1 cellular context compared by ENCODE assay signal in genomic region chr6:37175332-37176267, GRCh38.
TF ChIP-seq lines count a peak whose summit lies in the region.

No MANE protein-coding gene starts in this region.

TF ChIP-seq in K562, 482 proteins besides CTCF, POLR2A, EP300 and RAD21 (continued from another document and continues in another):
- TF ChIP-seq ZNF655 (CRISPR knock-in tag; IDR thresholded peaks at IDR 0.05) (peak; percentile 84; the same call in 1 of the 2 replicates), ZNF668 (CRISPR knock-in tag; IDR thresholded peaks at IDR 0.05) (peak; percentile 85; the same call in 1 of the 2 replicates), ZNF277 (CRISPR knock-in tag; IDR thresholded peaks at IDR 0.05; ENCODE audit: borderline replicate concordance) (no peak), HLTF (IDR thresholded peaks at IDR 0.05) (no peak), KAT8 (IDR thresholded peaks at IDR 0.05; ENCODE audit: low read depth) (no peak), ZNF184 (CRISPR knock-in tag; IDR thresholded peaks at IDR 0.05) (no peak), TARDBP (IDR thresholded peaks at IDR 0.05) (no peak), ZC3H8 (IDR thresholded peaks at IDR 0.05) (no peak), BMI1 (IDR thresholded peaks at IDR 0.05; ENCODE audit: low read length) (no peak), SPI1 (IDR thresholded peaks at IDR 0.05; ENCODE audit: borderline replicate concordance, low read depth, low read length) (no peak), THRB (CRISPR knock-in tag; conservative IDR thresholded peaks at IDR 0.05) (peak; percentile 67; the same call in 1 of the 2 replicates), PTBP1 (IDR thresholded peaks at IDR 0.05; ENCODE audit: low read depth, low read length) (no peak; the same call in 1 of the 2 replicates), ZNF324 (CRISPR knock-in tag; IDR thresholded peaks at IDR 0.05) (peak; percentile 81), MXD1 (CRISPR knock-in tag; IDR thresholded peaks at IDR 0.05; ENCODE audit: borderline replicate concordance, poor library complexity, severe bottlenecking) (no peak), NR1H2 (CRISPR knock-in tag; IDR thresholded peaks at IDR 0.05) (no peak), DEAF1 (CRISPR knock-in tag; IDR thresholded peaks at IDR 0.05) (peak; percentile 81), MAZ (CRISPR knock-in tag; conservative IDR thresholded peaks at IDR 0.05 in 1 of 2, IDR thresholded peaks at IDR 0.05 in 1 of 2) (no peak; a peak in 2 of 4 replicates), POLR2H (tag; IDR thresholded peaks at IDR 0.05; ENCODE audit: low read depth) (no peak), ZNF780A (CRISPR knock-in tag; IDR thresholded peaks at IDR 0.05) (peak; percentile 89), NR2C2 (CRISPR knock-in tag; IDR thresholded peaks at IDR 0.05) (no peak), NR2C2 (tag; IDR thresholded peaks at IDR 0.05) (peak; percentile 59), ZNF778 (CRISPR knock-in tag; IDR thresholded peaks at IDR 0.05) (0 out of 2 replicates have a peak, but pooled peaks have one; percentile 10), TOE1 (IDR thresholded peaks at IDR 0.05; ENCODE audit: borderline replicate concordance) (no peak), TOE1 (CRISPR knock-in tag; IDR thresholded peaks at IDR 0.05; ENCODE audit: borderline replicate concordance, low read depth) (no peak), ZNF354B (CRISPR knock-in tag; IDR thresholded peaks at IDR 0.05) (peak; percentile 51; the same call in 1 of the 2 replicates), ZNF644 (tag; IDR thresholded peaks at IDR 0.05; ENCODE audit: low read depth) (no peak), SREBF1 (IDR thresholded peaks at IDR 0.05; ENCODE audit: borderline replicate concordance, low read depth, low read length) (no peak), SNRNP70 (optimal IDR thresholded peaks at IDR 0.05; ENCODE audit: low read depth, low read length) (peak; percentile 84), ILK (tag; IDR thresholded peaks at IDR 0.05; ENCODE audit: borderline replicate concordance, low read depth) (no peak), ERF (CRISPR knock-in tag; IDR thresholded peaks at IDR 0.05) (peak; percentile 97), PTRF (tag; IDR thresholded peaks at IDR 0.05) (no peak), POLR3A (IDR thresholded peaks at IDR 0.05; ENCODE audit: borderline replicate concordance, extremely low read depth, insufficient read depth, insufficient read length) (no peak), ARID1B (IDR thresholded peaks at IDR 0.05) (peak; percentile 15; the same call in 1 of the 2 replicates), NRF1 (conservative IDR thresholded peaks at IDR 0.05 in 1 of 2, IDR thresholded peaks at IDR 0.05 in 1 of 2) (no peak), PKNOX1 (IDR thresholded peaks at IDR 0.05) (no peak; the same call in 1 of the 2 replicates), KDM5B (IDR thresholded peaks at IDR 0.05; ENCODE audit: insufficient replicate concordance, low read depth, low read length) (peak; percentile 87), GTF2E2 (tag; IDR thresholded peaks at IDR 0.05) (peak; percentile 17; the same call in 1 of the 2 replicates), MEF2D (tag; conservative IDR thresholded peaks at IDR 0.05; ENCODE audit: low read depth) (no peak), HOMEZ (CRISPR knock-in tag; IDR thresholded peaks at IDR 0.05) (no peak), FOS (IDR thresholded peaks at IDR 0.05; ENCODE audit: extremely low read depth, insufficient read length) (no peak), POLR3G (IDR thresholded peaks at IDR 0.05; ENCODE audit: extremely low read depth, insufficient read length, insufficient replicate concordance) (no peak), ZHX1 (conservative IDR thresholded peaks at IDR 0.05; ENCODE audit: low read length) (no peak), MTA2 (IDR thresholded peaks at IDR 0.05; ENCODE audit: low read depth) (no peak), EZH2 (IDR thresholded peaks at IDR 0.05; ENCODE audit: borderline replicate concordance, low read depth, low read length) (no peak), RHOXF2B (CRISPR knock-in tag; conservative IDR thresholded peaks at IDR 0.05) (peak; percentile 92), ZNF609 (CRISPR knock-in tag; IDR thresholded peaks at IDR 0.05; ENCODE audit: borderline replicate concordance) (no peak; the same call in 1 of the 2 replicates)
